8 cellular contexts compared by ENCODE assay signal in the genomic region with DNA sequence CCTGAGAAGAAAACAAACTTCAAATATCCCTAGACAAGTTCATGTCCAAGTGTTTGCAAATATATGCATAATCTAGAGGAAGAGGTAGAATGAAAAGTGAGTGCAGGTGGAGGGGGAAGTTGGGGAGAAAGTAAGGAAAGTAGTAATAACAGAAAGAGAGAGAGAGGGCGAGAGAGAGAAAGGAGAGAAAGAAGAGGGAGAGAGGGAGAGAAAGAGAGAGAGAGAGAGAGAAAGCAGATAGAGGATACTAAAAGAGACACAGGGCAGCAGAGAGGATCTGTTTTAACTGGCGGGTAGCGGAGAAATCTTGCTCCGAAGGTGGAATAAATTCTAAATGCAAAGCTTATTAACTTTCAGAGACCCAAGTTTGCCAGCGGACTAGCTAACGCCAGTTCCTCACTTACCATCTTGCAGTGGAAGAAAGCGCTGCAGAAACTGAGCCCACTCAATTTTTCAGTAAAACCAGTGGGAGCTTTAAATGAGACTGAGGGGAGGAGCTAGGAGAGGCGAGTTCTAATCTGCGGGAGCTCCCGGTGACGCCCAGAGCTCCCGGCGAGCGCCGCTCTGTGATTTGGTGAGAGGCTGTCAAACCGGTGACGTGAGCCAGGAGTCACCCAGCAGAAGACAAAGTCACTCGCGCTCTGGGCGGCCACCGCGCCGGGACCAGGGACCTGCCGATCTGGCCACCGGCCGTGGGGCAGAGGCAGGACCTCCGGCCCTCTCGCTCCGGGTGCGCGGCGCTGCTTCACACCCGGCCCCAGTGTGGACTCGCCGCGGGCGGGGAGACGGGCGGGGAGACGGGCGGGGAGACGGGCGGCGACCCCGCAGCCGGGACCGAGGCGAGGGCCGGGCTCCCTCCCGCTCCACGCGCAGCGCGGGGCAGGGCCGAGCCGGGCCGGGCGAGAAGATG. TPM values are rescaled to one million over a fixed set of nuclear protein-coding genes. Genes with fewer than 3 reads are reported as not detected.
A peak's percentile ranks its signal among the peaks of the same experiment; 100 is the strongest.
DNase-seq lines count a peak whose midpoint lies in the region; ATAC-seq and TF ChIP-seq lines count a peak whose summit lies in the region.

TSS of gene GMNC (minus strand) at position 486 of the 910 bp plus-strand sequence. CDS start at position 407, 79 bp downstream.

- POLR2A ChIA-PET in Caco-2 (lab: Charles Lee): no interaction called here

- no peak for TF ChIP-seq POLR2A in spleen (IDR thresholded peaks at IDR 0.05)

- no peaks in the 10 kb centered on the region for H3K36me3 Mint-ChIP-seq in Caco-2 (ENCODE audit: insufficient read depth, unreplicated experiment)
- no peaks in the 10 kb centered on the region for H3K36me3 Mint-ChIP-seq in T-helper 2 cell treated with Interferon-gamma antibody and Interleukin-4, amounts not matched to agents 5 μg/mL and 100 μg/mL, for 36 hours (ENCODE audit: low read depth)

- CTCF ChIA-PET in Caco-2 (lab: Charles Lee): interaction anchor here (1.1 kb wide), 1 partner anchor 162 kb away, joined by 3 read pairs; no protein-coding TSS in a partner anchor

- peak within 1 kb of the TSS; percentile 70 to 73 for H3K27ac ChIP-seq in coronary artery
- peak within 1 kb of the TSS in 6 of 8 donors; percentile 32 to 80 (median 60) for H3K27ac ChIP-seq in spleen

- TF ChIP-seq CTCF in Caco-2 (IDR thresholded peaks at IDR 0.05; ENCODE audit: insufficient read depth in 1 of 2, low read depth in 1 of 2, low read length in 1 of 2, severe bottlenecking in 1 of 2, unreplicated experiment in 1 of 2): no peak
- TF ChIP-seq CTCF in coronary artery (IDR thresholded peaks at IDR 0.05): no peak
- no peak for TF ChIP-seq CTCF in spleen (IDR thresholded peaks at IDR 0.05 in 8 of 11, conservative IDR thresholded peaks at IDR 0.05 in 3 of 11)

- H3K36me3 ChIP-seq in Caco-2 (ENCODE audit: control insufficient read depth, insufficient read depth, low read length) (no peaks in the 10 kb centered on the region), spleen (no peaks in the 10 kb centered on the region)

- intact Hi-C loops in Caco-2 (cut with micrococcal nuclease; ENCODE audit: unreplicated experiment): loop anchor here (5.0 kb wide), 1 partner anchor 160 kb away; no protein-coding TSS in a partner anchor
- intact Hi-C loops in spleen (cut with DNase I; ENCODE audit: low total_unique reads): no loop called here

- H3K9me3 ChIP-seq in Caco-2 (no peaks in the 10 kb centered on the region), spleen (no peaks in the 10 kb centered on the region)

- H3K9me3 Mint-ChIP-seq in Caco-2 (ENCODE audit: unreplicated experiment): no peaks in the 10 kb centered on the region
- H3K9me3 Mint-ChIP-seq in T-helper 2 cell treated with Interferon-gamma antibody and Interleukin-4, amounts not matched to agents 5 μg/mL and 100 μg/mL, for 36 hours: no peaks in the 10 kb centered on the region

- peaks cover 15% of the 10 kb centered on the region for H3K4me1 Mint-ChIP-seq in Caco-2 (ENCODE audit: low read depth, unreplicated experiment)
- peaks cover 3% of the 10 kb centered on the region for H3K4me1 Mint-ChIP-seq in T-helper 2 cell treated with Interferon-gamma antibody and Interleukin-4, amounts not matched to agents 5 μg/mL and 100 μg/mL, for 36 hours (ENCODE audit: low read depth)

- H3K27me3 Mint-ChIP-seq in Caco-2 (ENCODE audit: insufficient read depth, unreplicated experiment): peaks cover 23% of the 10 kb centered on the region
- peaks cover 56% of the 10 kb centered on the region for H3K27me3 Mint-ChIP-seq in T-helper 2 cell treated with Interferon-gamma antibody and Interleukin-4, amounts not matched to agents 5 μg/mL and 100 μg/mL, for 36 hours (ENCODE audit: low read depth)

- H3K4me3 ChIP-seq in Caco-2 (ENCODE audit: low read depth, low read length): peak within 1 kb of the TSS; percentile 46
- peak within 1 kb of the TSS; percentile 85 for H3K4me3 ChIP-seq in coronary artery
- H3K4me3 ChIP-seq in spleen: peak within 1 kb of the TSS; percentile 42 to 78 (median 47)

- BruUV-seq in Caco-2 (replicated peaks; lab: Mats Ljungman, UMichigan): no TSS peak

- no peak within 1 kb of the TSS for H3K27ac Mint-ChIP-seq in Caco-2 (ENCODE audit: unreplicated experiment)
- no peak within 1 kb of the TSS for H3K27ac Mint-ChIP-seq in T-helper 2 cell treated with Interferon-gamma antibody and Interleukin-4, amounts not matched to agents 5 μg/mL and 100 μg/mL, for 36 hours

- H3K4me1 ChIP-seq in Caco-2 (peaks cover 7% of the 10 kb centered on the region; the same call in 1 of the 2 replicates), spleen (peaks cover 0 to 13% (median 0%) of the 10 kb centered on the region in 6 donors)

- ATAC-seq in GM19463 (IDR thresholded peaks at IDR 0.05; ENCODE audit: unreplicated experiment) (peak; percentile 89), HG03469 (IDR thresholded peaks at IDR 0.05; ENCODE audit: unreplicated experiment) (peak; percentile 60)

- H3K27me3 ChIP-seq in Caco-2 (replicated peaks; ENCODE audit: control insufficient read depth, insufficient read depth, low read length) (no peaks in the 10 kb centered on the region), spleen (replicated peaks in 1 of 7) (peaks cover 0 to 56% (median 3%) of the 10 kb centered on the region in 7 donors)

- peak within 1 kb of the TSS; percentile 75 for H3K4me3 Mint-ChIP-seq in Caco-2 (ENCODE audit: unreplicated experiment)
- H3K4me3 Mint-ChIP-seq in T-helper 2 cell treated with Interferon-gamma antibody and Interleukin-4, amounts not matched to agents 5 μg/mL and 100 μg/mL, for 36 hours: peak within 1 kb of the TSS; percentile 66

- peak; percentile 62 to 73 for DNase-seq in Caco-2
- DNase-seq in T-helper 2 cell treated with Interferon-gamma antibody and Interleukin-4, amounts not matched to agents 5 μg/mL and 100 μg/mL, for 36 hours (ENCODE audit: low spot score): peak; percentile 65
- peak; percentile 90 for DNase-seq in coronary artery (ENCODE audit: low spot score)
- DNase-seq in kidney glomerular epithelial cell (lab: John Stamatoyannopoulos, UW): peak; percentile 83
- DNase-seq in spleen: peak; percentile 89
- no peak for DNase-seq in SHP77 treated with DMSO at 0.1 percent for 48 hours (lab: John Stamatoyannopoulos, UW)

- 5 to 9% (median 6%) methylated on average over 42 to 58 of the region's 58 CpGs for WGBS in spleen, 5 donors

RNA-seq across cellular contexts. Expression of gene GMNC, which starts in this region (rescaled TPM):
- total RNA-seq in Caco-2 (2022) (not detected in 2 replicates), spleen (under 1 TPM in 1 of 7 donors, not detected in 6; 0.26 TPM)
- polyA plus RNA-seq in spleen: under 1 TPM in 1 of 3 donors, not detected in 2; 0.03 TPM

Comparison
In these comparisons a context has a peak if more than half of its experiments do, and no peak if none do; other contexts are left out.
1. Peak in DNase-seq and H3K4me3 ChIP-seq in Caco-2; RNA of the gene not detected or under 1 TPM.
2. Peak in DNase-seq, H3K4me3 ChIP-seq and H3K27ac ChIP-seq in spleen; RNA of the gene not detected or under 1 TPM.